8 cellular contexts compared by ENCODE assay signal in the genomic region with DNA sequence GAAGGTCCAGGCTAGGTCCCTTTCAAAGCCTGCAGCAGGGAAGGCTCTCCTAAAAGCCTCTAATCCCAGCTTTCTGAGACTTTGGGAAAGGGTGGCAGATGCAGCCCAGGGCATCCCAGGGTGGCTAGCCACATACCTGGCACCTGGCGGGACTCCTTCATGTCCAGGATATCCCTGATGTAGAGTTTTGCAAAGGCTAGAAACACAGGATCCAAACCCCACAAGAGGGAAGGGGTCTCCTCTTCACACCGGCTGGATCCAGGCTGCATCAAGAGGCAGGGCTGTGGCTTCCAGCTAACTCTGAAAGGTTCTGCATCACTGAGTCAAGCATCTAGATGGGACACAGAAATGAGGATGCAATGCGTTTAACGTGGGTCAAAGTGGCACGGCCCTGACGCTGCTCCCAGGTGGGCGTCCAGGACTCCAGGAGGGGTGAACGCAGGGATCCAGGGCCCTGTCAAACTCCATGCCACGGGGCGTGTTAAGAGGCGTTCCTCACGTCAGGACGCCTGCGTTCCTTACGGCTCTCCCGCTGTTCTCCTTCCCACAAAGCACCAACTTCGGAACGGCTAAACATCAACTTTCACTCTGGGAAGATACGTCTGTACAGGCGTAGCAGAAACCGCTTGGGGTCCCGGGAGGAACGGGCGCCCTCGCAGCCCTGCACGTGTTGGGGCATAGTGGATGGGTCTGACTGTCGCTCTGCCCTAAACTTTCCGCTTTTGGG. TPM values are rescaled to one million over a fixed set of nuclear protein-coding genes. Genes with fewer than 3 reads are reported as not detected.
DNase-seq lines count a peak whose midpoint lies in the region; ATAC-seq and TF ChIP-seq lines count a peak whose summit lies in the region.

No MANE protein-coding gene starts in this region.

- WGBS in stomach, 5 donors = 0 to 3% (median 1%) methylated on average over 28 of the region's 28 CpGs

- peak; percentile 1 for ATAC-seq in HG02938 (IDR thresholded peaks at IDR 0.05; ENCODE audit: unreplicated experiment)
- ATAC-seq in PC-3 = peak; percentile 35
- ATAC-seq in left lung = peak; percentile 48

- H3K4me1 ChIP-seq in PC-3 (ENCODE audit: insufficient read depth, low read length) (peaks cover 31% of the 10 kb centered on the region), left lung (peaks cover 20 to 50% of the 10 kb centered on the region in 2 donors), stomach (peaks cover 14 to 52% (median 34%) of the 10 kb centered on the region in 4 donors)

- in situ Hi-C loops in GM13977 (cut with MboI; ENCODE audit: low pct_unique_long_range_greater_than_20kb, low sequenced_read_pairs, unreplicated experiment) = no loop called here

- peak overlapping the region; percentile 83 for H2AFZ ChIP-seq in PC-3 (ENCODE audit: low read length)

- peak overlapping the region; percentile 91 for H3K9ac ChIP-seq in PC-3 (ENCODE audit: low read length)

- TSS peak; percentile 74 for BruUV-seq in PC-3 (replicated peaks; lab: Mats Ljungman, UMichigan)

- intact Hi-C loops in PC-3 (cut with micrococcal nuclease) (loop anchor here (2.0 kb wide), 2 partner anchors 23 to 49 kb away; a partner anchor contains a TSS), left lung (cut with DNase I) (no loop called here), stomach (cut with DNase I; ENCODE audit: low total_unique reads) (no loop called here)

- POLR2A ChIA-PET in PC-3 (lab: Charles Lee; ENCODE audit: unreplicated experiment) = interaction anchor here (0.6 kb wide), 1 partner anchor 77 kb away, joined by 3 read pairs; no protein-coding TSS in a partner anchor

- H3K4me3 ChIP-seq in PC-3 (ENCODE audit: low read length) (peak overlapping the region; percentile 72), left lung (peak overlapping the region; percentile 55 to 70), stomach (peak overlapping the region; percentile 52 to 66 (median 60))

- H3F3A ChIP-seq in PC-3 (ENCODE audit: low read length, unreplicated experiment) = no peaks in the 10 kb centered on the region

- TF ChIP-seq CTCF in PC-3 (conservative IDR thresholded peaks at IDR 0.05; ENCODE audit: low read depth, low read length) (no peak), left lung (IDR thresholded peaks at IDR 0.05) (no peak), stomach (IDR thresholded peaks at IDR 0.05) (no peak), GM13977 (IDR thresholded peaks at IDR 0.05; ENCODE audit: extremely low read depth, insufficient read depth, missing control alignments) (no peak)

- peaks cover 11% of the 10 kb centered on the region for H3K36me3 ChIP-seq in PC-3 (ENCODE audit: low read depth, low read length)
- no peaks in the 10 kb centered on the region for H3K36me3 ChIP-seq in left lung
- peaks cover 0 to 6% (median 3%) of the 10 kb centered on the region in 4 donors for H3K36me3 ChIP-seq in stomach

- H3K27me3 ChIP-seq in PC-3 (ENCODE audit: low read length) (no peaks in the 10 kb centered on the region), left lung (no peaks in the 10 kb centered on the region), stomach (no peaks in the 10 kb centered on the region)

- no peaks in the 10 kb centered on the region for H3K9me2 ChIP-seq in PC-3 (replicated peaks; ENCODE audit: low read length)

- no peak for TF ChIP-seq POLR2A in stomach (IDR thresholded peaks at IDR 0.05)

- no peak for TF ChIP-seq EP300 in stomach (IDR thresholded peaks at IDR 0.05)

- H4K20me1 ChIP-seq in PC-3 (ENCODE audit: low read length) = no peaks in the 10 kb centered on the region

- CTCF ChIA-PET in PC-3 (lab: Charles Lee) = interaction anchor here (0.5 kb wide), 1 partner anchor 30 kb away, joined by 3 read pairs; no protein-coding TSS in a partner anchor

- peaks cover 43% of the 10 kb centered on the region for H3K79me2 ChIP-seq in PC-3 (ENCODE audit: low read length)

- H3K4me2 ChIP-seq in PC-3 (ENCODE audit: low read length) = peak overlapping the region; percentile 93

- peak; percentile 39 for DNase-seq in activated naive CD4-positive, alpha-beta T cell treated with Interleukin-2 at 50 U/mL for 16 hours
- no peak for DNase-seq in activated naive CD4-positive, alpha-beta T cell treated with anti-CD3 and anti-CD28 coated beads, Interleukin-2, amount 50 U/mL, for 16 hours
- DNase-seq in PC-3 (no peak), caudate nucleus (lab: John Stamatoyannopoulos, UW) (peak in 40 of 61 donors; percentile 20 to 85 (median 62)), left lung (peak; percentile 68 to 84), stomach (peak; percentile 53), GM13977 (ENCODE audit: low spot score) (no peak)

- H3K27ac ChIP-seq in PC-3 (ENCODE audit: low read length) (peak overlapping the region; percentile 89), caudate nucleus (ENCODE audit: low read depth, low read length) (peak overlapping the region; percentile 92), left lung (peak overlapping the region; percentile 97 to 98), stomach (peak overlapping the region; percentile 92 to 98 (median 95))

- H3K9me3 ChIP-seq in PC-3 (ENCODE audit: low read length) (no peaks in the 10 kb centered on the region), left lung (no peaks in the 10 kb centered on the region), stomach (no peaks in the 10 kb centered on the region)

RNA-seq across cellular contexts. Expression of a gene that starts 0.5 kb away (rescaled TPM):
- total RNA-seq in PC-3 (2014; rRNA removed) (20.0 and 33.5 TPM in 2 replicates), left lung (10 to 100 TPM; 44.8 to 62.8 TPM), stomach (10 to 100 TPM in 2 of 5 donors, 1 to 10 TPM in 2, under 1 TPM in 1; 0.45 to 27.0 (median 7.6) TPM)
- 10 to 100 TPM; 18.9 to 41.1 (median 24.0) TPM for polyA plus RNA-seq in stomach

RNA-seq across cellular contexts. Expression of a gene that starts 49.5 kb away (rescaled TPM):
- 17.3 and 20.2 TPM in 2 replicates for total RNA-seq in PC-3 (2014; rRNA removed)
- total RNA-seq in left lung = 10 to 100 TPM; 52.1 to 52.9 TPM
- total RNA-seq in stomach = 10 to 100 TPM; 46.9 to 94.5 (median 61.3) TPM
- 10 to 100 TPM; 10.1 to 17.3 (median 11.4) TPM for polyA plus RNA-seq in stomach

Comparison
In these comparisons a context has a peak if more than half of its experiments do, and no peak if none do; other contexts are left out.
1. DNase-seq: peak in activated naive CD4-positive, alpha-beta T cell treated with Interleukin-2 at 50 U/mL for 16 hours (single experiment), caudate nucleus (40 of 61), left lung (2 of 2) and stomach (single experiment); none in activated naive CD4-positive, alpha-beta T cell treated with anti-CD3 and anti-CD28 coated beads, Interleukin-2, amount 50 U/mL, for 16 hours (single experiment), PC-3 (single experiment) and GM13977 (single experiment).
2. Peak in every context shown above with its lines, with median percentiles within 50 percentile points of each other: ATAC-seq, H3K27ac ChIP-seq and H3K4me3 ChIP-seq.